ENCODE assay signal across 26 cellular contexts in the genomic region with DNA sequence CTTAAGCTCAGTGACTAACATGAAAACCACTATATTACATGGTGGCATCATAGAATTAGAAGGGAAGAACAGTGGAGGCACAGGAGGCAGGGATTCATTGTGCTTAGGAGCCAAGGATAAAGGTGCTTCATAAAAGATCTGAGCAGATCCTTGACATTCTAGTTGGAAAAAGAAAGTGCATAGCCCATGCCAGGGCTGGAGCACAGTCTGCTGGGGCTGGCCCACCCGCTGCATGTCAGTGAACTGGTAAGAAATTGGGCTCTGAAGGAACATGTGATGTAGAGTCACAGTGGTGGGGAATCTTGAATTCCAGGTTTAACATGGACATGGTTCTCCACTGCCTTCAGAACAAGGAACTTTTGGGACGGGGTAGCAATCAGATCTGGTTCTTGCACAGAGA. TPM values are rescaled to one million over a fixed set of nuclear protein-coding genes. Genes with fewer than 3 reads are reported as not detected.
DNase-seq lines count a peak whose midpoint lies in the region; ATAC-seq, FAIRE-seq and TF ChIP-seq lines count a peak whose summit lies in the region.
"Had no signal": no experiment of that assay in that cellular context is flagged by ENCODE, and none has a peak within 500 bp of the region (broad histone marks: within the 10 kb centered on the region; RNA-seq: fewer than 3 reads in every experiment).

No MANE protein-coding gene starts in this region.

- H3K4me1 ChIP-seq in K562 (replicated peaks in 1 of 2; ENCODE audit: control insufficient read depth in 2 of 2, insufficient read depth in 2 of 2, low read length in 2 of 2) (peaks cover 0 to 3% of the 10 kb centered on the region in 2 experiments; a peak in 1 of 5 replicates), neutrophil (ENCODE audit: control insufficient read depth in 1 of 2, insufficient read depth in 1 of 2, low read depth in 1 of 2, low read length in 1 of 2) (no peaks in the 10 kb centered on the region)

- no peaks in the 10 kb centered on the region for H3K27me3 ChIP-seq in CD4-positive, alpha-beta T cell (ENCODE audit: control insufficient read depth, insufficient read depth, low read length)
- H3K27me3 ChIP-seq in K562 (ENCODE audit: control insufficient read depth in 2 of 2, insufficient read depth in 2 of 2, low read length in 2 of 2): no peaks in the 10 kb centered on the region
- H3K27me3 ChIP-seq in neutrophil: no peaks in the 10 kb centered on the region
- H3K27me3 ChIP-seq: BLaER1 treated with 17β-estradiol and CSF1 and Interleukin-3, amounts not matched to agents 10 nM and 100 nM; SJCRH30 had no signal

- intact Hi-C loops in CD4-positive, alpha-beta T cell (cut with DNase I, micrococcal nuclease): no loop called here
- intact Hi-C loops in K562 (cut with micrococcal nuclease): no loop called here

- H3K9ac ChIP-seq in K562 (ENCODE audit: insufficient read depth in 1 of 2, low read depth in 2 of 2, low read length in 2 of 2): no peak overlapping the region
- H3K9ac ChIP-seq: BLaER1 treated with 17β-estradiol and CSF1 and Interleukin-3, amounts not matched to agents 10 nM and 100 nM; GM23248; KMS-11 had no signal

- peak overlapping the region; percentile 9 for H3K4me3 Mint-ChIP-seq in CD4-positive, alpha-beta T cell
- H3K4me3 Mint-ChIP-seq in IgD-negative memory B cell: no peak overlapping the region
- H3K4me3 Mint-ChIP-seq: H9 had no signal

- no peak for ATAC-seq in CD4-positive, alpha-beta T cell (ENCODE audit: poor library complexity)
- ATAC-seq in K562: peak; percentile 20
- ATAC-seq in GM21717 (IDR thresholded peaks at IDR 0.05; ENCODE audit: unreplicated experiment): no peak
- ATAC-seq: Right ventricle myocardium inferior had no signal

- 97% methylated on average over 2 of the region's 2 CpGs for WGBS in K562 (ENCODE audit: insufficient coverage, low coverage, missing lambda C conversion rate)

- no peak overlapping the region for H3K4me2 ChIP-seq in K562 (ENCODE audit: insufficient read depth, low read length)
- H3K4me2 ChIP-seq: BLaER1 treated with 17β-estradiol and CSF1 and Interleukin-3, amounts not matched to agents 10 nM and 100 nM; KMS-11; PC-9 had no signal

- H3K79me2 ChIP-seq in K562 (ENCODE audit: control insufficient read depth, insufficient read depth, low read length): peaks cover 41% of the 10 kb centered on the region

- BruUV-seq in K562 (replicated peaks; lab: Mats Ljungman, UMichigan): TSS peak; percentile 0

- in situ Hi-C loops in K562 (cut with MboI): no loop called here

- H3K36me3 Mint-ChIP-seq in CD4-positive, alpha-beta T cell (ENCODE audit: low read depth): peaks cover 100% of the 10 kb centered on the region
- peaks cover 9% of the 10 kb centered on the region for H3K36me3 Mint-ChIP-seq in IgD-negative memory B cell

- no peak overlapping the region for H3K4me3 ChIP-seq in K562
- H3K4me3 ChIP-seq in neutrophil (ENCODE audit: low read depth in 1 of 2, low read length in 1 of 2): no peak overlapping the region
- H3K4me3 ChIP-seq in coronary artery: no peak overlapping the region
- H3K4me3 ChIP-seq: BLaER1 treated with 17β-estradiol and CSF1 and Interleukin-3, amounts not matched to agents 10 nM and 100 nM; GM23248; PC-9; SJCRH30 had no signal

- H3K4me1 Mint-ChIP-seq in CD4-positive, alpha-beta T cell (ENCODE audit: low read depth): peaks cover 43% of the 10 kb centered on the region
- H3K4me1 Mint-ChIP-seq in IgD-negative memory B cell: no peaks in the 10 kb centered on the region
- H3K4me1 Mint-ChIP-seq: H9 had no signal

- no peak for TF ChIP-seq RAD21 in K562 (CRISPR knock-in tag; conservative IDR thresholded peaks at IDR 0.05 in 1 of 2, IDR thresholded peaks at IDR 0.05 in 1 of 2)

- no peaks in the 10 kb centered on the region for H3K9me3 ChIP-seq in CD4-positive, alpha-beta T cell (ENCODE audit: control insufficient read depth, low read length)
- no peaks in the 10 kb centered on the region for H3K9me3 ChIP-seq in K562 (replicated peaks; ENCODE audit: control insufficient read depth, insufficient read depth, low read depth, low read length)
- peaks cover 6% of the 10 kb centered on the region for H3K9me3 ChIP-seq in neutrophil
- H3K9me3 ChIP-seq: SJCRH30 had no signal

- H3K36me3 ChIP-seq in K562 (ENCODE audit: control insufficient read depth, insufficient read depth, low read length): peaks cover 96% of the 10 kb centered on the region
- H3K36me3 ChIP-seq in neutrophil: peaks cover 93% of the 10 kb centered on the region

- no peak overlapping the region for H2AFZ ChIP-seq in K562 (ENCODE audit: low read depth, low read length)
- H2AFZ ChIP-seq: GM23248, PC-9 had no signal

- no peak for TF ChIP-seq EP300 in K562 (IDR thresholded peaks at IDR 0.05; ENCODE audit: low read length)

- DNase-seq in CD4-positive, alpha-beta T cell: no peak
- DNase-seq in K562 (ENCODE audit: extremely low read depth in 1 of 4, low spot score in 3 of 4): no peak
- DNase-seq in erythroblast (lab: John Stamatoyannopoulos, UW): no peak
- no peak for DNase-seq in coronary artery (ENCODE audit: low spot score)
- DNase-seq: AML-193; CD8-positive, alpha-beta memory T cell; DND-41; GM23248; H9; MM.1S; NCI-H1048; NCI-H1417 treated with DMSO at 0.1 percent for 48 hours; NCI-H1694 treated with DMSO at 0.1 percent for 48 hours; NCI-H2081; NCI-H2227 treated with DMSO at 0.1 percent for 48 hours; NCI-H526 treated with DMSO at 0.1 percent for 48 hours; PC-9; SJCRH30 had no signal

- H3K27ac ChIP-seq in CD4-positive, alpha-beta T cell (ENCODE audit: low read depth, low read length): no peak overlapping the region
- H3K27ac ChIP-seq in K562 (ENCODE audit: extremely low read depth, low read depth, low read length): no peak overlapping the region
- H3K27ac ChIP-seq in neutrophil: peak overlapping the region; percentile 30
- no peak overlapping the region for H3K27ac ChIP-seq in coronary artery
- H3K27ac ChIP-seq: BLaER1 treated with 17β-estradiol and CSF1 and Interleukin-3, amounts not matched to agents 10 nM and 100 nM; GM23248; KMS-11; PC-9; SJCRH30 had no signal

- POLR2A ChIA-PET in CD4-positive, alpha-beta T cell (lab: Charles Lee): no interaction called here
- POLR2A ChIA-PET in K562 (lab: Yijun Ruan, JAX): interaction anchor here (2.5 to 16.6 kb wide), 4 partner anchors 14 to 34 kb away, joined by 9 to 168 read pairs (median 12); no protein-coding TSS in a partner anchor

- no peak for FAIRE-seq in K562 (lab: Jason Lieb, UNC)
- FAIRE-seq: A204.1, GM19239 had no signal

- H3K9me1 ChIP-seq in K562 (ENCODE audit: control insufficient read depth, insufficient read depth, low read length): no peaks in the 10 kb centered on the region

- CTCF ChIA-PET in CD4-positive, alpha-beta T cell (lab: Charles Lee): no interaction called here
- CTCF ChIA-PET in K562 (lab: Yijun Ruan, JAX; ENCODE audit: low intra/inter-chr PET ratio): no interaction called here

- peaks cover 3% of the 10 kb centered on the region for H3K9me3 Mint-ChIP-seq in CD4-positive, alpha-beta T cell
- no peaks in the 10 kb centered on the region for H3K9me3 Mint-ChIP-seq in IgD-negative memory B cell
- H3K9me3 Mint-ChIP-seq: CD8-positive, alpha-beta memory T cell; H9 had no signal

- H3K27ac Mint-ChIP-seq in CD4-positive, alpha-beta T cell: peak overlapping the region; percentile 26
- peak overlapping the region in 2 of 3 donors; percentile 34 to 76 for H3K27ac Mint-ChIP-seq in IgD-negative memory B cell

- TF ChIP-seq POLR2A in K562 (conservative IDR thresholded peaks at IDR 0.05): 0 out of 2 replicates have a peak, but pooled peaks have one; percentile 2
- no peak for TF ChIP-seq POLR2A in erythroblast (IDR thresholded peaks at IDR 0.05; ENCODE audit: low read length)

- H3K27me3 Mint-ChIP-seq in CD4-positive, alpha-beta T cell: no peaks in the 10 kb centered on the region
- H3K27me3 Mint-ChIP-seq in IgD-negative memory B cell: no peaks in the 10 kb centered on the region

- H4K20me1 ChIP-seq in K562 (replicated peaks; ENCODE audit: control insufficient read depth, insufficient read depth, low read length): peaks cover 33% of the 10 kb centered on the region

- no peak for TF ChIP-seq CTCF in CD4-positive, alpha-beta T cell (IDR thresholded peaks at IDR 0.05)
- no peak for TF ChIP-seq CTCF in K562 (IDR thresholded peaks at IDR 0.05 in 2 of 3, conservative IDR thresholded peaks at IDR 0.05 in 1 of 3; ENCODE audit: insufficient read depth in 2 of 3, low read depth in 1 of 3, low read length in 3 of 3)
- no peak for TF ChIP-seq CTCF in neutrophil (IDR thresholded peaks at IDR 0.05)
- no peak for TF ChIP-seq CTCF in coronary artery (IDR thresholded peaks at IDR 0.05)

TF ChIP-seq in K562, 482 proteins besides CTCF, POLR2A, EP300 and RAD21 (continues in another document):
- TF ChIP-seq TCF7 (IDR thresholded peaks at IDR 0.05; ENCODE audit: borderline replicate concordance) (no peak), ERF (CRISPR knock-in tag; IDR thresholded peaks at IDR 0.05) (peak; percentile 45; the same call in 1 of the 2 replicates), HMG20A (CRISPR knock-in tag; conservative IDR thresholded peaks at IDR 0.05) (no peak), MYNN (IDR thresholded peaks at IDR 0.05) (peak; percentile 12; the same call in 1 of the 2 replicates), MYNN (CRISPR knock-in tag; IDR thresholded peaks at IDR 0.05) (no peak), POLR2B (IDR thresholded peaks at IDR 0.05; ENCODE audit: low read depth, partially characterized antibody) (peak; percentile 38), POLR2AphosphoS2 (IDR thresholded peaks at IDR 0.05; ENCODE audit: low read length) (peak; percentile 34; the same call in 1 of the 2 replicates), HDGF (IDR thresholded peaks at IDR 0.05) (no peak), ZNF24 (IDR thresholded peaks at IDR 0.05) (no peak)

RNA-seq across cellular contexts. Expression of a gene that starts 20.4 kb away (rescaled TPM):
- 100 to 1,000 TPM; 324 TPM for total RNA-seq in CD4-positive, alpha-beta T cell
- 117 TPM for polyA plus RNA-seq in IgD-negative memory B cell
- 54.7 and 71.0 TPM in 2 replicates for total RNA-seq in K562 (2011; cell fraction: chromatin; rRNA removed; ENCODE audit: low replicate concordance)
- total RNA-seq in K562 (2011; cell fraction: nucleolus; rRNA removed): 35.4 TPM in 2 replicates
- total RNA-seq in K562 (2011; cell fraction: nucleoplasm; rRNA removed): 46.5 and 66.0 TPM in 2 replicates
- total RNA-seq in K562 (2014; rRNA removed): 31.1 and 31.5 TPM in 2 replicates
- 27.2 and 29.2 TPM in 2 replicates for total RNA-seq in K562 (2014; rRNA removed; fragmentation: Illumina TruSeq; extraction: Trizol)
- 37.8 and 43.5 TPM in 2 replicates for total RNA-seq in K562 (2015; rRNA removed; fragmentation: Illumina TruSeq; extraction: Trizol)
- 32.5 and 34.4 TPM in 2 replicates for total RNA-seq in K562 (2021)
- 41.9 and 46.1 TPM in 2 replicates for polyA plus RNA-seq in K562 (2011; rRNA removed)
- 21.3 and 30.8 TPM in 2 replicates for polyA plus RNA-seq in K562 (2011; cell fraction: cytosol; rRNA removed)
- 66.4 and 72.9 TPM in 2 replicates for polyA plus RNA-seq in K562 (2011; cell fraction: nucleus; rRNA removed)
- polyA plus RNA-seq in K562 (2012): 31.8 and 37.9 TPM in 2 replicates
- polyA plus RNA-seq in K562 (2014; fragmentation: Illumina TruSeq; extraction: Trizol): 27.1 and 29.8 TPM in 2 replicates
- polyA plus RNA-seq in K562 (2014; fragmentation: Nextera tagmentation; extraction: Ambion mirVana): 10 to 100 TPM; 10.8 to 12.9 TPM
- 33.4 and 37.1 TPM in 2 replicates for polyA plus RNA-seq in K562 (2014; rRNA removed)
- polyA minus RNA-seq in K562 (2011; rRNA and poly(A)+ RNA removed): 49.0 and 49.4 TPM in 2 replicates
- polyA minus RNA-seq in K562 (2011; cell fraction: cytosol; rRNA and poly(A)+ RNA removed): 22.9 and 24.3 TPM in 2 replicates
- polyA minus RNA-seq in K562 (2011; cell fraction: nucleus; rRNA and poly(A)+ RNA removed): 36.1 and 55.1 TPM in 2 replicates

Comparison
In these comparisons a context has a peak if more than half of its experiments do, and no peak if none do; other contexts are left out.
1. RNA of a gene that starts 20.4 kb away (total RNA-seq): 324 TPM in CD4-positive, alpha-beta T cell; 27.2 to 71.0 TPM in K562; every median in the first group is over 4 times any median in the second.